Comparison of ENCODE assay signal across 17 cellular contexts in the genomic region with DNA sequence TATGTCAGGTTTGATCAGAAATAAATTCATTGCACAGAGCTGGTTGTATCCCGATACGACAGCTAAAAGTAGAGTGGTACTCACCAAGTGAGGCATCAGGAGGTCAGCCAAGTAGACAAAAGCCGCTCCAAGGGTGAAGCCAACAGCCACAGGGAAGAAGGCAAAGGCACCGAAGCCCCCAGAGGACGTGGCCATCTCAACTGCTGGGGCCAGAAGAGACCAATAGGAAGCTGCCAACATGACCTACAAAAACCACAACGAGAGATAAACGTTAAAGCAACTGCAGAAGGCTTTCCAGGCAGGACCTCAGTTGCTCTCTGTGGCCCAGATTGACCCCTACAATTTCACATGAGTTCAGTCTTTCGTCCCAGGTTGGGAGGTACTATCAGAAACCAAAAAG.
"Had no signal": no experiment of that assay in that cellular context is flagged by ENCODE, and none has a peak within 500 bp of the region (broad histone marks: within the 10 kb centered on the region; RNA-seq: fewer than 3 reads in every experiment).

No MANE protein-coding gene starts in this region.

- H3K4me3 ChIP-seq: dorsolateral prefrontal cortex, gastrocnemius medialis, lung, smooth muscle cell, uterus had no signal

- H3K36me3 ChIP-seq: gastrocnemius medialis, uterus had no signal

- H3K27me3 ChIP-seq: dorsolateral prefrontal cortex, gastrocnemius medialis, neutrophil, uterus had no signal

- DNase-seq: cortex of kidney; dorsolateral prefrontal cortex; effector CD8-positive, alpha-beta T cell; gastrocnemius medialis; kidney; left colon; left ventricle myocardium superior; mesendoderm; naive thymus-derived CD8-positive, alpha-beta T cell; right cardiac atrium; stimulated activated CD4-positive, alpha-beta T cell treated with anti-CD3 and anti-CD28 coated beads, Interleukin-2, amount 100 ng/mL, for 48 hours; stimulated activated naive CD4-positive, alpha-beta T cell treated with Interleukin-2 at 50 U/mL for 16 hours; uterus had no signal

- H3K4me2 ChIP-seq: smooth muscle cell had no signal

- H3K4me1 ChIP-seq: uterus had no signal

- H3K27ac ChIP-seq: dorsolateral prefrontal cortex, gastrocnemius medialis, neutrophil, uterus had no signal

- H3K9me3 ChIP-seq: gastrocnemius medialis, neutrophil, uterus had no signal

- ATAC-seq: esophagus mucosa; gastrocnemius medialis; left ventricle myocardium superior; naive thymus-derived CD8-positive, alpha-beta T cell; right cardiac atrium had no signal
